ENCODE assay signal across 24 cellular contexts in genomic region chr6:122878809-122879208, GRCh38.
DNase-seq lines count a peak whose midpoint lies in the region; TF ChIP-seq lines count a peak whose summit lies in the region.
"Had no signal": no experiment of that assay in that cellular context is flagged by ENCODE, and none has a peak within 500 bp of the region (broad histone marks: within the 10 kb centered on the region; RNA-seq: fewer than 3 reads in every experiment).

No MANE protein-coding gene starts in this region.

- no peaks in the 10 kb centered on the region for H3K4me1 ChIP-seq in BE2C

- H3K4me3 Mint-ChIP-seq in chondrocyte (ENCODE audit: unreplicated experiment) = no peak overlapping the region
- H3K4me3 Mint-ChIP-seq: CD4-positive, CD25-positive, alpha-beta regulatory T cell had no signal

- H3K27ac Mint-ChIP-seq in chondrocyte (ENCODE audit: unreplicated experiment) = no peak overlapping the region
- H3K27ac Mint-ChIP-seq: CD4-positive, CD25-positive, alpha-beta regulatory T cell had no signal

- H3K9me3 ChIP-seq in BE2C = no peaks in the 10 kb centered on the region
- H3K9me3 ChIP-seq: BLaER1 had no signal

- TF ChIP-seq CTCF in chondrocyte (IDR thresholded peaks at IDR 0.05) = no peak
- TF ChIP-seq CTCF in BE2C (IDR thresholded peaks at IDR 0.05; ENCODE audit: low read depth, low read length) = no peak

- H3K4me3 ChIP-seq in Jurkat, Clone E6-1 (ENCODE audit: low read length) = no peak overlapping the region
- H3K4me3 ChIP-seq in BE2C (ENCODE audit: low read depth, low read length) = no peak overlapping the region
- H3K4me3 ChIP-seq: BLaER1 had no signal

- peaks cover 25% of the 10 kb centered on the region for H3K27me3 Mint-ChIP-seq in chondrocyte (ENCODE audit: low read depth)
- H3K27me3 Mint-ChIP-seq: CD4-positive, CD25-positive, alpha-beta regulatory T cell had no signal

- DNase-seq in NCI-H748 (lab: John Stamatoyannopoulos, UW; ENCODE audit: unreplicated experiment) = peak; percentile 37
- DNase-seq in NCI-H748 treated with DMSO at 0.1 percent for 48 hours (lab: John Stamatoyannopoulos, UW) = no peak
- DNase-seq in Jurkat, Clone E6-1 (ENCODE audit: low read depth, low spot score) = peak; percentile 64
- DNase-seq in OCI-M1 (lab: John Stamatoyannopoulos, UW) = peak; percentile 45
- DNase-seq in chondrocyte (ENCODE audit: low spot score) = no peak
- no peak for DNase-seq in HEK293T (ENCODE audit: extremely low spot score)
- no peak for DNase-seq in HCEC 1CT
- DNase-seq in BE2C = no peak
- DNase-seq: 8988T; ACHN; CD4-positive, CD25-positive, alpha-beta regulatory T cell; DMS153; GDM1; KG1; NCI-H1092; NCI-H1417 treated with DMSO at 0.1 percent for 48 hours; NCI-H1694 treated with DMSO at 0.1 percent for 48 hours; NCI-H2171 treated with DMSO at 0.1 percent for 48 hours; NCI-H345; NCI-H510A treated with DMSO at 0.1 percent for 48 hours; NCI-H82; SHP77; T-helper 1 cell had no signal

- CTCF ChIA-PET in HEK293T (lab: Yijun Ruan, JAX) = no interaction called here

- no peaks in the 10 kb centered on the region for H3K27me3 ChIP-seq in BE2C
- H3K27me3 ChIP-seq: BLaER1 had no signal

- no peaks in the 10 kb centered on the region for H3K36me3 ChIP-seq in BE2C
- H3K36me3 ChIP-seq: BLaER1 had no signal

- no peaks in the 10 kb centered on the region for H3K36me3 Mint-ChIP-seq in chondrocyte (ENCODE audit: low read depth)
- H3K36me3 Mint-ChIP-seq: CD4-positive, CD25-positive, alpha-beta regulatory T cell had no signal

- POLR2A ChIA-PET in HEK293T (lab: Yijun Ruan, JAX) = no interaction called here

- H3K4me1 Mint-ChIP-seq in chondrocyte (ENCODE audit: low read depth) = no peaks in the 10 kb centered on the region
- H3K4me1 Mint-ChIP-seq: CD4-positive, CD25-positive, alpha-beta regulatory T cell had no signal

- H3K9me3 Mint-ChIP-seq in chondrocyte (ENCODE audit: low read depth) = peaks cover 13% of the 10 kb centered on the region

TF ChIP-seq in HEK293T, 16 proteins besides CTCF, POLR2A, EP300 and RAD21:
- TF ChIP-seq LEF1 (IDR thresholded peaks at IDR 0.05; ENCODE audit: borderline replicate concordance) (no peak), ARNT (IDR thresholded peaks at IDR 0.05) (no peak), HDGF (IDR thresholded peaks at IDR 0.05; ENCODE audit: borderline replicate concordance) (no peak), CTBP1 (IDR thresholded peaks at IDR 0.05; ENCODE audit: borderline replicate concordance) (no peak), FOXK2 (IDR thresholded peaks at IDR 0.05) (no peak), SUZ12 (IDR thresholded peaks at IDR 0.05) (no peak), ELF4 (IDR thresholded peaks at IDR 0.05) (no peak), BHLHE40 (IDR thresholded peaks at IDR 0.05; ENCODE audit: borderline replicate concordance) (no peak), NFRKB (IDR thresholded peaks at IDR 0.05) (no peak), SP1 (IDR thresholded peaks at IDR 0.05) (no peak), PKNOX1 (IDR thresholded peaks at IDR 0.05) (no peak), TARDBP (IDR thresholded peaks at IDR 0.05) (no peak), FOXM1 (IDR thresholded peaks at IDR 0.05; ENCODE audit: borderline replicate concordance) (no peak), ZNF384 (IDR thresholded peaks at IDR 0.05) (no peak), L3MBTL2 (conservative IDR thresholded peaks at IDR 0.05) (no peak), FOXA1 (IDR thresholded peaks at IDR 0.05) (no peak)

Comparison
In these comparisons a context has a peak if more than half of its experiments do, and no peak if none do; other contexts are left out.
1. DNase-seq: peak in NCI-H748 (single experiment), Jurkat, Clone E6-1 (single experiment) and OCI-M1 (single experiment); none in NCI-H748 treated with DMSO at 0.1 percent for 48 hours (single experiment), chondrocyte (single experiment), HEK293T (single experiment), HCEC 1CT (single experiment) and BE2C (single experiment).